In the genomic region with DNA sequence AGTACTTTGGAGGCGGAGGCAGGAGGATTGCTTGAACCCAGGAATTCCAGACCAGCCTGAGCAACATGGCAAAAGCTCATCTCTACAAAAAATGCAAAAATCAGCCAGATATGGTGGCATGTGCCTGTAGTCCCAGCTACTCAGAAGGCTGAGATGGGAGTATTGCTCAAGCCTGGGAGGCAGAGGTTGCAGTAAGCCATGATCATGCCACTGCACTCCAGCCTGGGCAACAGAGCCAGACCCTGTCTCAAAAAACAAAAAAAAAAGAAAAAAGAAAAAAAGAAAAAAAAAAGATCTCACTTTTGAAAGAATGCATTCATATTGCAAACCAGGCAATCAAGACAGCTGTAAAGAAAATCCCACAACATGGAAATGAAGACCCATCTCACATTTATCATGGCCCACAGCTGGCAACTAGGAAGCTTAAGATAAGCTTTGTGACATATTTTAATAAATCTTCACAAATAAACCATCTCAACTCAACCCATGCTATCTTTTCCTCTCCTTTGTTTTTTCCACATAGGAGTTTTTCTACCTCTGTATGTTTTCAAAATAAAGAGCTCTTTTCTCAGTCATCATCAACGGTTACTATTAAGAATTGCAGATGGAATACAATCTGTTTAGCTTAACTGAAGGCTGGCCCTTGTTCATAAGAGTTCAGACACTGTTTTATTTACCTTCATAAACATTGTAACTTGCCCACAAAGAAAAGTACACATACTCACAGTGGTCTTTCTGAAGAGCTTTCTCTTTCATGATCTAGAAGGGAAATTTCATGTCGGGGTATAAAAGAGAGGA, we compare ENCODE assay signal across 1 cellular context.
A peak's percentile ranks its signal among the peaks of the same experiment; 100 is the strongest.
TF ChIP-seq lines count a peak whose summit lies in the region.

No MANE protein-coding gene starts in this region.

TF ChIP-seq in HepG2, 621 proteins besides CTCF, POLR2A, EP300 and RAD21 (continued from another document and continues in another):
- peak; percentile 70; the same call in 1 of the 2 replicates for TF ChIP-seq ZNF503 (CRISPR knock-in tag; IDR thresholded peaks at IDR 0.05)
- TF ChIP-seq TBP (CRISPR knock-in tag; IDR thresholded peaks at IDR 0.05), result no peak
- TF ChIP-seq SP1 (IDR thresholded peaks at IDR 0.05), result no peak
- no peak for TF ChIP-seq SP1 (CRISPR knock-in tag; IDR thresholded peaks at IDR 0.05)
- 0 out of 2 replicates have a peak, but pooled peaks have one; percentile 45 for TF ChIP-seq ZNF510 (CRISPR knock-in tag; IDR thresholded peaks at IDR 0.05; ENCODE audit: low read depth)
- 0 out of 2 replicates have a peak, but pooled peaks have one; percentile 11 for TF ChIP-seq STAG1 (CRISPR knock-in tag; IDR thresholded peaks at IDR 0.05)
- no peak for TF ChIP-seq MED8 (CRISPR knock-in tag; IDR thresholded peaks at IDR 0.05; ENCODE audit: insufficient replicate concordance)
- no peak for TF ChIP-seq BHLHE40 (IDR thresholded peaks at IDR 0.05; ENCODE audit: low read length)
- no peak for TF ChIP-seq CENPX (CRISPR knock-in tag; IDR thresholded peaks at IDR 0.05)
- TF ChIP-seq WIZ (CRISPR knock-in tag; IDR thresholded peaks at IDR 0.05), result no peak
- TF ChIP-seq ZBTB43 (CRISPR knock-in tag; conservative IDR thresholded peaks at IDR 0.05), result no peak
- peak; percentile 59; the same call in 1 of the 2 replicates for TF ChIP-seq DPF2 (CRISPR knock-in tag; IDR thresholded peaks at IDR 0.05; ENCODE audit: borderline replicate concordance, low read depth)
- no peak for TF ChIP-seq ZNF782 (CRISPR knock-in tag; IDR thresholded peaks at IDR 0.05; ENCODE audit: borderline replicate concordance)
- peak; percentile 90 for TF ChIP-seq TBX3 (IDR thresholded peaks at IDR 0.05; ENCODE audit: borderline replicate concordance)
- TF ChIP-seq ATAD3A (CRISPR knock-in tag; IDR thresholded peaks at IDR 0.05), result no peak
- TF ChIP-seq CENPT (CRISPR knock-in tag; IDR thresholded peaks at IDR 0.05; ENCODE audit: low read depth), result no peak
- TF ChIP-seq ZNF75D (CRISPR knock-in tag; IDR thresholded peaks at IDR 0.05; ENCODE audit: borderline replicate concordance), result no peak
- TF ChIP-seq ZNF713 (CRISPR knock-in tag; IDR thresholded peaks at IDR 0.05), result no peak
- TF ChIP-seq RARA (CRISPR knock-in tag; IDR thresholded peaks at IDR 0.05), result peak; percentile 88
- peak; percentile 45; the same call in 1 of the 2 replicates for TF ChIP-seq NR2F6 (IDR thresholded peaks at IDR 0.05)
- TF ChIP-seq NR2F6 (CRISPR knock-in tag; IDR thresholded peaks at IDR 0.05), result peak; percentile 59; the same call in 1 of the 2 replicates
- peak; percentile 98 for TF ChIP-seq GATA4 (IDR thresholded peaks at IDR 0.05; ENCODE audit: borderline replicate concordance, low read depth)
- TF ChIP-seq PAF1 (CRISPR knock-in tag; IDR thresholded peaks at IDR 0.05), result no peak
- no peak for TF ChIP-seq ZNF574 (CRISPR knock-in tag; IDR thresholded peaks at IDR 0.05)
- TF ChIP-seq EHMT2 (IDR thresholded peaks at IDR 0.05; ENCODE audit: borderline replicate concordance, low read depth, low read length), result no peak; the same call in 1 of the 2 replicates
- TF ChIP-seq GPN1 (CRISPR knock-in tag; IDR thresholded peaks at IDR 0.05; ENCODE audit: borderline replicate concordance), result no peak
- TF ChIP-seq RFX3 (CRISPR knock-in tag; IDR thresholded peaks at IDR 0.05), result no peak
- no peak for TF ChIP-seq NRL (CRISPR knock-in tag; IDR thresholded peaks at IDR 0.05; ENCODE audit: borderline replicate concordance)
- TF ChIP-seq SP2 (CRISPR knock-in tag; IDR thresholded peaks at IDR 0.05), result no peak
- TF ChIP-seq GMEB2 (CRISPR knock-in tag; IDR thresholded peaks at IDR 0.05; ENCODE audit: low read depth), result no peak
- no peak for TF ChIP-seq ZSCAN29 (CRISPR knock-in tag; conservative IDR thresholded peaks at IDR 0.05)
- TF ChIP-seq SRSF1 (optimal IDR thresholded peaks at IDR 0.05; ENCODE audit: low read depth, low read length), result no peak
- no peak for TF ChIP-seq PAWR (CRISPR knock-in tag; IDR thresholded peaks at IDR 0.05; ENCODE audit: borderline replicate concordance)
- no peak for TF ChIP-seq PREB (CRISPR knock-in tag; IDR thresholded peaks at IDR 0.05)
- TF ChIP-seq FOXK2 (IDR thresholded peaks at IDR 0.05), result no peak
- TF ChIP-seq ZNF101 (CRISPR knock-in tag; IDR thresholded peaks at IDR 0.05; ENCODE audit: borderline replicate concordance, low read depth), result no peak
- no peak for TF ChIP-seq ZNF775 (CRISPR knock-in tag; IDR thresholded peaks at IDR 0.05; ENCODE audit: borderline replicate concordance)
- no peak for TF ChIP-seq ZMAT3 (CRISPR knock-in tag; conservative IDR thresholded peaks at IDR 0.05)
- no peak for TF ChIP-seq MXD4 (CRISPR knock-in tag; IDR thresholded peaks at IDR 0.05)
- no peak for TF ChIP-seq NCOA5 (CRISPR knock-in tag; IDR thresholded peaks at IDR 0.05)
- TF ChIP-seq, protein P1, sequence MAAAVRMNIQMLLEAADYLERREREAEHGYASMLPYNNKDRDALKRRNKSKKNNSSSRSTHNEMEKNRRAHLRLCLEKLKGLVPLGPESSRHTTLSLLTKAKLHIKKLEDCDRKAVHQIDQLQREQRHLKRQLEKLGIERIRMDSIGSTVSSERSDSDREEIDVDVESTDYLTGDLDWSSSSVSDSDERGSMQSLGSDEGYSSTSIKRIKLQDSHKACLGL (CRISPR knock-in tag; IDR thresholded peaks at IDR 0.05), result no peak
- TF ChIP-seq ZUFSP (CRISPR knock-in tag; IDR thresholded peaks at IDR 0.05; ENCODE audit: borderline replicate concordance), result no peak
- no peak for TF ChIP-seq KLF9 (CRISPR knock-in tag; IDR thresholded peaks at IDR 0.05; ENCODE audit: low read depth)
- TF ChIP-seq ZNF383 (CRISPR knock-in tag; IDR thresholded peaks at IDR 0.05; ENCODE audit: borderline replicate concordance), result no peak
- TF ChIP-seq AKNA (CRISPR knock-in tag; IDR thresholded peaks at IDR 0.05; ENCODE audit: borderline replicate concordance), result no peak
- TF ChIP-seq ZNF670 (CRISPR knock-in tag; IDR thresholded peaks at IDR 0.05; ENCODE audit: borderline replicate concordance), result no peak
